ENCODE assay signal across 1 cellular context in the genomic region with DNA sequence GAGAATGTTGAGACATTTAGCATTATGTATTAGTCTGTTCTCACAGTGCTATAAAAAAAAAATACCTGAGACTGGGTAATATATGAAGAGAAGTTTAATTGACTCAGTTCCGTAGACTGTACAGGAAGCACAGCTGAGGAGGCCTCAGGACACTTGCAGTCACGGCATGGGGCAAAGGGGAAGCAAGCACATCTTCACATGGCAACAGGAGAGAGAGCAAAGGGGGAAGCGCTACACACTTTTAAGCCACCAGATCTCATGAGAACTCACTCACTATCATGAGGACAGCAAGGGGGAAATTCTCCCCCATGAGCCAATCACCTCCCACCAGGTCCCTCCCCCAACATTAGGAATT.
TF ChIP-seq lines count a peak whose summit lies in the region.

No MANE protein-coding gene starts in this region.

TF ChIP-seq in A549, 52 proteins besides CTCF, POLR2A, EP300 and RAD21 (continued from another document):
- TF ChIP-seq HMGXB4 (CRISPR knock-in tag; IDR thresholded peaks at IDR 0.05; ENCODE audit: borderline replicate concordance) (no peak), EHF (CRISPR knock-in tag; IDR thresholded peaks at IDR 0.05) (peak; percentile 84; the same call in 1 of the 2 replicates), SREBF2 (IDR thresholded peaks at IDR 0.05) (no peak), CEBPB (IDR thresholded peaks at IDR 0.05) (no peak), SMC3 (IDR thresholded peaks at IDR 0.05) (no peak), RCOR1 (IDR thresholded peaks at IDR 0.05; ENCODE audit: low read depth, low read length) (no peak), ELK1 (IDR thresholded peaks at IDR 0.05; ENCODE audit: low read depth, low read length) (no peak), JUNB (IDR thresholded peaks at IDR 0.05) (no peak), ZC3H11A (IDR thresholded peaks at IDR 0.05) (no peak), MAZ (IDR thresholded peaks at IDR 0.05; ENCODE audit: borderline replicate concordance, low read depth, low read length) (no peak), JUN (IDR thresholded peaks at IDR 0.05) (no peak; a peak in 1 of 5 replicates), HOXB13 (CRISPR knock-in tag; IDR thresholded peaks at IDR 0.05; ENCODE audit: low read depth) (peak; percentile 78), GATA3 (IDR thresholded peaks at IDR 0.05; ENCODE audit: borderline replicate concordance) (no peak), RFX5 (IDR thresholded peaks at IDR 0.05) (0 out of 2 replicates have a peak, but pooled peaks have one; percentile 42), HEYL (CRISPR knock-in tag; IDR thresholded peaks at IDR 0.05) (peak; percentile 42; the same call in 1 of the 2 replicates), MAFK (IDR thresholded peaks at IDR 0.05; ENCODE audit: partially characterized antibody) (no peak), FOSB (CRISPR knock-in tag; IDR thresholded peaks at IDR 0.05) (no peak), MYC (IDR thresholded peaks at IDR 0.05; ENCODE audit: borderline replicate concordance, low read length) (no peak), KDM5A (IDR thresholded peaks at IDR 0.05) (no peak), TP53 (CRISPR knock-in tag; IDR thresholded peaks at IDR 0.05) (no peak), CBX8 (IDR thresholded peaks at IDR 0.05) (no peak), KDM1A (IDR thresholded peaks at IDR 0.05; ENCODE audit: low read depth) (no peak), POLR2AphosphoS2 (conservative IDR thresholded peaks at IDR 0.05; ENCODE audit: low read length) (no peak), FOXS1 (CRISPR knock-in tag; IDR thresholded peaks at IDR 0.05) (peak; percentile 59; the same call in 1 of the 2 replicates), HOXA7 (CRISPR knock-in tag; IDR thresholded peaks at IDR 0.05) (no peak; the same call in none of the 2 replicates), ZNF302 (CRISPR knock-in tag; IDR thresholded peaks at IDR 0.05) (peak; percentile 61), HDAC2 (IDR thresholded peaks at IDR 0.05) (no peak), NFE2L2 (conservative IDR thresholded peaks at IDR 0.05; ENCODE audit: low read length) (no peak), HES2 (IDR thresholded peaks at IDR 0.05) (0 out of 2 replicates have a peak, but pooled peaks have one; percentile 12), BHLHE40 (IDR thresholded peaks at IDR 0.05; ENCODE audit: low read depth, low read length) (no peak), PHF8 (IDR thresholded peaks at IDR 0.05; ENCODE audit: borderline replicate concordance, low read depth) (no peak), CHD4 (IDR thresholded peaks at IDR 0.05; ENCODE audit: borderline replicate concordance) (no peak), EHMT2 (IDR thresholded peaks at IDR 0.05; ENCODE audit: low read depth) (no peak), TFCP2L1 (CRISPR knock-in tag; IDR thresholded peaks at IDR 0.05) (no peak), ESRRA (IDR thresholded peaks at IDR 0.05; ENCODE audit: borderline replicate concordance, low read length) (no peak), RARB (CRISPR knock-in tag; IDR thresholded peaks at IDR 0.05) (no peak; the same call in 1 of the 2 replicates), CBX2 (IDR thresholded peaks at IDR 0.05; ENCODE audit: borderline replicate concordance, low read depth) (no peak), ZSCAN20 (CRISPR knock-in tag; IDR thresholded peaks at IDR 0.05) (no peak), REST (IDR thresholded peaks at IDR 0.05) (no peak), NR3C1 (IDR thresholded peaks at IDR 0.05) (no peak), RNF2 (IDR thresholded peaks at IDR 0.05; ENCODE audit: borderline replicate concordance, low read depth) (no peak), CHD2 (IDR thresholded peaks at IDR 0.05; ENCODE audit: low read length, partially characterized antibody) (no peak), HOXB5 (CRISPR knock-in tag; IDR thresholded peaks at IDR 0.05) (peak; percentile 31; the same call in 1 of the 2 replicates)
- TF ChIP-seq, protein P1, sequence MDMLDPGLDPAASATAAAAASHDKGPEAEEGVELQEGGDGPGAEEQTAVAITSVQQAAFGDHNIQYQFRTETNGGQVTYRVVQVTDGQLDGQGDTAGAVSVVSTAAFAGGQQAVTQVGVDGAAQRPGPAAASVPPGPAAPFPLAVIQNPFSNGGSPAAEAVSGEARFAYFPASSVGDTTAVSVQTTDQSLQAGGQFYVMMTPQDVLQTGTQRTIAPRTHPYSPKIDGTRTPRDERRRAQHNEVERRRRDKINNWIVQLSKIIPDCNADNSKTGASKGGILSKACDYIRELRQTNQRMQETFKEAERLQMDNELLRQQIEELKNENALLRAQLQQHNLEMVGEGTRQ (IDR thresholded peaks at IDR 0.05) = no peak
- TF ChIP-seq, protein P2, sequence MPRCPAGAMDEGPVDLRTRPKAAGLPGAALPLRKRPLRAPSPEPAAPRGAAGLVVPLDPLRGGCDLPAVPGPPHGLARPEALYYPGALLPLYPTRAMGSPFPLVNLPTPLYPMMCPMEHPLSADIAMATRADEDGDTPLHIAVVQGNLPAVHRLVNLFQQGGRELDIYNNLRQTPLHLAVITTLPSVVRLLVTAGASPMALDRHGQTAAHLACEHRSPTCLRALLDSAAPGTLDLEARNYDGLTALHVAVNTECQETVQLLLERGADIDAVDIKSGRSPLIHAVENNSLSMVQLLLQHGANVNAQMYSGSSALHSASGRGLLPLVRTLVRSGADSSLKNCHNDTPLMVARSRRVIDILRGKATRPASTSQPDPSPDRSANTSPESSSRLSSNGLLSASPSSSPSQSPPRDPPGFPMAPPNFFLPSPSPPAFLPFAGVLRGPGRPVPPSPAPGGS (IDR thresholded peaks at IDR 0.05) = no peak
- TF ChIP-seq, protein P3, sequence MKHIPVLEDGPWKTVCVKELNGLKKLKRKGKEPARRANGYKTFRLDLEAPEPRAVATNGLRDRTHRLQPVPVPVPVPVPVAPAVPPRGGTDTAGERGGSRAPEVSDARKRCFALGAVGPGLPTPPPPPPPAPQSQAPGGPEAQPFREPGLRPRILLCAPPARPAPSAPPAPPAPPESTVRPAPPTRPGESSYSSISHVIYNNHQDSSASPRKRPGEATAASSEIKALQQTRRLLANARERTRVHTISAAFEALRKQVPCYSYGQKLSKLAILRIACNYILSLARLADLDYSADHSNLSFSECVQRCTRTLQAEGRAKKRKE (CRISPR knock-in tag; IDR thresholded peaks at IDR 0.05; ENCODE audit: low read depth) = peak; percentile 82
- TF ChIP-seq, protein P4, sequence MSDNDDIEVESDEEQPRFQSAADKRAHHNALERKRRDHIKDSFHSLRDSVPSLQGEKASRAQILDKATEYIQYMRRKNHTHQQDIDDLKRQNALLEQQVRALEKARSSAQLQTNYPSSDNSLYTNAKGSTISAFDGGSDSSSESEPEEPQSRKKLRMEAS (IDR thresholded peaks at IDR 0.05) = 0 out of 2 replicates have a peak, but pooled peaks have one; percentile 7
- TF ChIP-seq, protein P5, sequence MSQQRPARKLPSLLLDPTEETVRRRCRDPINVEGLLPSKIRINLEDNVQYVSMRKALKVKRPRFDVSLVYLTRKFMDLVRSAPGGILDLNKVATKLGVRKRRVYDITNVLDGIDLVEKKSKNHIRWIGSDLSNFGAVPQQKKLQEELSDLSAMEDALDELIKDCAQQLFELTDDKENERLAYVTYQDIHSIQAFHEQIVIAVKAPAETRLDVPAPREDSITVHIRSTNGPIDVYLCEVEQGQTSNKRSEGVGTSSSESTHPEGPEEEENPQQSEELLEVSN (IDR thresholded peaks at IDR 0.05; ENCODE audit: borderline replicate concordance, low read depth) = no peak
- TF ChIP-seq, protein P6, sequence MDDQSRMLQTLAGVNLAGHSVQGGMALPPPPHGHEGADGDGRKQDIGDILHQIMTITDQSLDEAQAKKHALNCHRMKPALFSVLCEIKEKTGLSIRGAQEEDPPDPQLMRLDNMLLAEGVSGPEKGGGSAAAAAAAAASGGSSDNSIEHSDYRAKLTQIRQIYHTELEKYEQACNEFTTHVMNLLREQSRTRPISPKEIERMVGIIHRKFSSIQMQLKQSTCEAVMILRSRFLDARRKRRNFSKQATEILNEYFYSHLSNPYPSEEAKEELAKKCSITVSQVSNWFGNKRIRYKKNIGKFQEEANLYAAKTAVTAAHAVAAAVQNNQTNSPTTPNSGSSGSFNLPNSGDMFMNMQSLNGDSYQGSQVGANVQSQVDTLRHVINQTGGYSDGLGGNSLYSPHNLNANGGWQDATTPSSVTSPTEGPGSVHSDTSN (IDR thresholded peaks at IDR 0.05) = no peak
